ENCODE assay signal across 11 cellular contexts in the genomic region with DNA sequence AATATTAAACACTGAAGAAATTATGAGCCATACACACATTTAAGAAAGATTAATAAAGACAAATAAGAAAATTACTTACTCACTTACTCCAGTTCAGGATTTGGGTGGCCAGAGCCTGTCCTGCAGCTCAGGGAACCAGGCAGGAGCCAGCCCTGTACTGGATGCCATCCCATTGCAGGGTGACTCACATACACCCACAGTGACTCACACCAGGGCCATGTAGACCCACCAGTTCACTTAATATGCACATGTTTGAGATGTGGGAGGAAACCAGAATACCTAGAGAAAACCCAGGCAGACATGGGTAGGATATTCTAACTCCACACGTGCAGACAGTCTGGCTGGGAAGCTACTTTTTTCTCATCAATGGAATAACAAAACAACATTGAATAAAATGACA. TPM values are rescaled to one million over a fixed set of nuclear protein-coding genes. Genes with fewer than 3 reads are reported as not detected.
A peak's percentile ranks its signal among the peaks of the same experiment; 100 is the strongest.
DNase-seq lines count a peak whose midpoint lies in the region; ATAC-seq lines count a peak whose summit lies in the region.
"Had no signal": no experiment of that assay in that cellular context is flagged by ENCODE, and none has a peak within 500 bp of the region (broad histone marks: within the 10 kb centered on the region; RNA-seq: fewer than 3 reads in every experiment).

No MANE protein-coding gene starts in this region.

- ATAC-seq in HG03095 (IDR thresholded peaks at IDR 0.05; ENCODE audit: unreplicated experiment) (no peak), left ventricle myocardium superior (no peak)

- H3K4me3 ChIP-seq in MG63 = no peak overlapping the region
- H3K4me3 ChIP-seq: colonic mucosa had no signal

- no peaks in the 10 kb centered on the region for H3K9me3 ChIP-seq in MG63
- H3K9me3 ChIP-seq: colonic mucosa had no signal

- no peaks in the 10 kb centered on the region for H3K36me3 ChIP-seq in MG63
- H3K36me3 ChIP-seq: colonic mucosa, WERI-Rb-1 had no signal

- intact Hi-C loops in left ventricle myocardium superior (cut with micrococcal nuclease) = no loop called here

- DNase-seq in DMS53 (lab: John Stamatoyannopoulos, UW) (peak; percentile 48), DMS53 treated with DMSO at 0.1 percent for 48 hours (lab: John Stamatoyannopoulos, UW; ENCODE audit: unreplicated experiment) (no peak), MG63 (peak; percentile 95), dermis blood vessel endothelial cell (peak; percentile 50), renal cortical epithelial cell (ENCODE audit: low read depth) (peak; percentile 95), DMS153 treated with DMSO at 0.1 percent for 48 hours (lab: John Stamatoyannopoulos, UW; ENCODE audit: unreplicated experiment) (no peak), left ventricle myocardium superior (no peak)
- DNase-seq: colonic mucosa, NCI-H446, WERI-Rb-1 had no signal

- no peaks in the 10 kb centered on the region for H3K27me3 ChIP-seq in MG63
- H3K27me3 ChIP-seq: colonic mucosa had no signal

RNA-seq across cellular contexts. Expression of a gene that starts 49.6 kb away (rescaled TPM):
- 5.3 and 12.9 TPM in 2 replicates for total RNA-seq in MG63 (2014; rRNA removed; shearing (Covaris generic); ENCODE audit: low replicate concordance)
- total RNA-seq in dermis blood vessel endothelial cell (11.7 and 14.8 TPM in 2 replicates), renal cortical epithelial cell (2.7 and 7.6 TPM in 2 replicates), left ventricle myocardium superior (5.4 TPM)

Comparison
In these comparisons a context has a peak if more than half of its experiments do, and no peak if none do; other contexts are left out.
1. DNase-seq: peak in DMS53 (single experiment), MG63 (single experiment), dermis blood vessel endothelial cell (single experiment) and renal cortical epithelial cell (single experiment); none in DMS53 treated with DMSO at 0.1 percent for 48 hours (single experiment), DMS153 treated with DMSO at 0.1 percent for 48 hours (single experiment) and left ventricle myocardium superior (single experiment).